Comparison of ENCODE assay signal across 13 cellular contexts in the genomic region with DNA sequence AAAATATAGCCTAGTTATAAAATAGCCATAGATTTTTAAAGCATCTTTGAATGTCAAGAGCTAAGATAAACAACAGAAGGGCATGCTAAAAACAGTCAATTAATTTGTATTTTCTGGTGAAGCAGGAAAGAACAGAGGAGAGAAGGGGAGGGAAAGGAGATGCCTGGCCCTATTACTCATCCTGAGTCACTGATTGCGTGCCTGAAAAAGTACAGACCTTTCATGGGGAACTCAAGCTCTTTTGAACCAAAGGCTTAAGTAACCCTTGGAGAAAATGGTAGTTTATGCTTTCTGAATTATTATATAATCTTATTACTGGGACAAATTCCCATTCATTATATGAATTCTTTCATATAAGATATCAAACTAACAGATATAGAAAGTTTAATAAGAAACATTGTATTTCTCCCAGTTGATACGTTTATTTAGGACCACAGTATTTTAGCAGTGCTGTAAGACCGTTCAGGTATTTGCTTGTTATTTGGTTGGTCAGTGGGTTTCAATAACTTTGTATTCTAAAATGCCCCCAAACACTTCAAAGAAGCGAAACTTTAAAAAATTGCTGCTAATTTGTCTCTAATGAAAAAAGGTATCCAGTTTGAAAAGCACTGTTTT.
DNase-seq lines count a peak whose midpoint lies in the region; ATAC-seq, FAIRE-seq and TF ChIP-seq lines count a peak whose summit lies in the region.
"Had no signal": no experiment of that assay in that cellular context is flagged by ENCODE, and none has a peak within 500 bp of the region (broad histone marks: within the 10 kb centered on the region; RNA-seq: fewer than 3 reads in every experiment).

No MANE protein-coding gene starts in this region.

- dilution Hi-C loops in keratinocyte (cut with MboI; ENCODE audit: extremely low pct_ligation_motif_present, low sequenced_read_pairs) = no loop called here

- H3K9me3 Mint-ChIP-seq in stimulated activated naive CD8-positive, alpha-beta T cell treated with anti-CD3 and anti-CD28 coated beads, Interleukin-15, amount 100 ng/mL, for 72 hours = peaks cover 0 to 4% of the 10 kb centered on the region in 2 donors

- no peaks in the 10 kb centered on the region for H3K27me3 Mint-ChIP-seq in stimulated activated naive CD8-positive, alpha-beta T cell treated with anti-CD3 and anti-CD28 coated beads, Interleukin-15, amount 100 ng/mL, for 72 hours

- H3K9me1 ChIP-seq in keratinocyte (ENCODE audit: control insufficient read depth, extremely low read depth, insufficient read depth, low read length) = no peaks in the 10 kb centered on the region

- peak; percentile 97 for FAIRE-seq in keratinocyte (lab: Jason Lieb, UNC)

- H3K4me1 Mint-ChIP-seq in stimulated activated naive CD8-positive, alpha-beta T cell treated with anti-CD3 and anti-CD28 coated beads, Interleukin-15, amount 100 ng/mL, for 72 hours = no peaks in the 10 kb centered on the region

- no peak overlapping the region for H3K4me3 Mint-ChIP-seq in stimulated activated naive CD8-positive, alpha-beta T cell treated with anti-CD3 and anti-CD28 coated beads, Interleukin-15, amount 100 ng/mL, for 72 hours

- H3K4me2 ChIP-seq in keratinocyte (ENCODE audit: control insufficient read depth, extremely low read depth, insufficient read depth, low read depth, low read length) = peak overlapping the region; percentile 38

- no peak for ATAC-seq in stimulated activated naive CD8-positive, alpha-beta T cell treated with anti-CD3 and anti-CD28 coated beads, Interleukin-15, amount 100 ng/mL, for 72 hours
- no peak for ATAC-seq in HG03457 (IDR thresholded peaks at IDR 0.05; ENCODE audit: unreplicated experiment)

- H3K4me3 ChIP-seq in astrocyte of the cerebellum (ENCODE audit: low read depth, low read length) (no peak overlapping the region), keratinocyte (ENCODE audit: control insufficient read depth in 2 of 3, extremely low read depth in 1 of 3, insufficient read depth in 2 of 3, low read depth in 1 of 3, low read length in 3 of 3) (no peak overlapping the region)
- H3K4me3 ChIP-seq: SK-N-MC had no signal

- in situ Hi-C loops in astrocyte of the cerebellum (cut with HindIII; ENCODE audit: low sequenced_read_pairs) = no loop called here

- TF ChIP-seq CTCF in astrocyte of the cerebellum (IDR thresholded peaks at IDR 0.05; ENCODE audit: low read depth, low read length, missing control alignments) (no peak), keratinocyte (optimal IDR thresholded peaks at IDR 0.05 in 1 of 3, IDR thresholded peaks at IDR 0.05 in 1 of 3, conservative IDR thresholded peaks at IDR 0.05 in 1 of 3; ENCODE audit: extremely low read depth in 1 of 3, insufficient read depth in 2 of 3, low read length in 3 of 3) (no peak)

- no peaks in the 10 kb centered on the region for H4K20me1 ChIP-seq in keratinocyte (ENCODE audit: control insufficient read depth, extremely low read depth, insufficient read depth, low read length)

- H2AFZ ChIP-seq in keratinocyte (ENCODE audit: control insufficient read depth, low read length) = no peak overlapping the region

- H3K4me1 ChIP-seq in keratinocyte (ENCODE audit: control insufficient read depth, extremely low read depth, insufficient read depth, low read length) = peaks cover 28% of the 10 kb centered on the region

- no peaks in the 10 kb centered on the region for H3K79me2 ChIP-seq in keratinocyte (ENCODE audit: control insufficient read depth, insufficient read depth, low read length)

- no peak overlapping the region for H3K9ac ChIP-seq in keratinocyte (ENCODE audit: control insufficient read depth, extremely low read depth, insufficient read depth, low read length)

- H3K27ac Mint-ChIP-seq in stimulated activated naive CD8-positive, alpha-beta T cell treated with anti-CD3 and anti-CD28 coated beads, Interleukin-15, amount 100 ng/mL, for 72 hours = no peak overlapping the region

- no peaks in the 10 kb centered on the region for H3K9me3 ChIP-seq in keratinocyte (ENCODE audit: control insufficient read depth, low read depth, low read length)
- H3K9me3 ChIP-seq: neutrophil had no signal

- H3K36me3 ChIP-seq in keratinocyte (ENCODE audit: control insufficient read depth in 2 of 2, extremely low read depth in 1 of 2, insufficient read depth in 2 of 2, low read length in 2 of 2) = no peaks in the 10 kb centered on the region
- H3K36me3 ChIP-seq: neutrophil had no signal

- no peaks in the 10 kb centered on the region for H3K27me3 ChIP-seq in keratinocyte (ENCODE audit: control insufficient read depth, extremely low read depth, insufficient read depth, low read length)
- H3K27me3 ChIP-seq: neutrophil had no signal

- DNase-seq in AG08396 (ENCODE audit: low spot score) = peak; percentile 46
- peak; percentile 54 for DNase-seq in LoVo (ENCODE audit: low spot score)
- peak; percentile 71 for DNase-seq in astrocyte of the cerebellum (ENCODE audit: low read depth)
- peak; percentile 42 for DNase-seq in keratinocyte (ENCODE audit: low read depth, low spot score)
- no peak for DNase-seq in activated CD4-positive, alpha-beta T cell treated with anti-CD3 and anti-CD28 coated beads for 48 hours
- DNase-seq in stimulated activated naive CD8-positive, alpha-beta T cell treated with anti-CD3 and anti-CD28 coated beads, Interleukin-15, amount 100 ng/mL, for 72 hours = no peak
- no peak for DNase-seq in ureter (ENCODE audit: low spot score)
- DNase-seq: activated CD8-positive, alpha-beta memory T cell treated with anti-CD3 and anti-CD28 coated beads, Interleukin-2, amount 50 U/mL, for 4 hours; H7; NCI-H1930 had no signal

- H3K27ac ChIP-seq in keratinocyte (ENCODE audit: control insufficient read depth, insufficient read depth, low read length) = peak overlapping the region; percentile 51
- H3K27ac ChIP-seq: neutrophil, SK-N-MC had no signal

Comparison
In these comparisons a context has a peak if more than half of its experiments do, and no peak if none do; other contexts are left out.
1. DNase-seq: peak in AG08396 (single experiment), LoVo (single experiment), astrocyte of the cerebellum (single experiment) and keratinocyte (single experiment); none in activated CD4-positive, alpha-beta T cell treated with anti-CD3 and anti-CD28 coated beads for 48 hours (single experiment), stimulated activated naive CD8-positive, alpha-beta T cell treated with anti-CD3 and anti-CD28 coated beads, Interleukin-15, amount 100 ng/mL, for 72 hours (0 of 2) and ureter (single experiment).